23 cellular contexts compared by ENCODE assay signal in genomic region chr17:12659500-12659899, GRCh38. TPM values are rescaled to one million over a fixed set of nuclear protein-coding genes. Genes with fewer than 3 reads are reported as not detected.
DNase-seq lines count a peak whose midpoint lies in the region; ATAC-seq, FAIRE-seq and TF ChIP-seq lines count a peak whose summit lies in the region.
"Had no signal": no experiment of that assay in that cellular context is flagged by ENCODE, and none has a peak within 500 bp of the region (broad histone marks: within the 10 kb centered on the region; RNA-seq: fewer than 3 reads in every experiment).

No MANE protein-coding gene starts in this region.

- DNase-seq in AG09309 (ENCODE audit: low read depth) (peak; percentile 43), RWPE2 (ENCODE audit: low spot score) (no peak), fibroblast of peridontal ligament (ENCODE audit: extremely low read depth) (peak; percentile 8), mesenchymal stem cell (peak; percentile 54), HepG2 (ENCODE audit: low spot score) (no peak), DMS79 (lab: John Stamatoyannopoulos, UW) (no peak), NCI-H146 (lab: John Stamatoyannopoulos, UW) (no peak)
- DNase-seq: ACHN; activated naive CD4-positive, alpha-beta T cell; activated T-cell treated with anti-CD3 and anti-CD28 coated beads, Interleukin-2, amount 50 U/mL, for 1 hour; CD8-positive, alpha-beta T cell; DMS153; effector CD4-positive, alpha-beta T cell; head of caudate nucleus; NCI-H1105 treated with DMSO at 0.1 percent for 48 hours; right lobe of liver; SIG-M5; stimulated activated CD4-positive, alpha-beta T cell treated with anti-CD3 and anti-CD28 coated beads, Interleukin-15, amount 100 ng/mL, for 24 hours; stimulated activated CD8-positive, alpha-beta memory T cell treated with anti-CD3 and anti-CD28 coated beads, Interleukin-4, amount 100 ng/mL, for 48 hours; trophoblast cell had no signal

- no peak for TF ChIP-seq EP300 in HepG2 (IDR thresholded peaks at IDR 0.05; ENCODE audit: low read depth in 2 of 2, low read length in 2 of 2)
- no peak for TF ChIP-seq EP300 in HepG2 (CRISPR knock-in tag; IDR thresholded peaks at IDR 0.05; ENCODE audit: borderline replicate concordance)

- no peak overlapping the region for H2BK12ac ChIP-seq in mesenchymal stem cell (ENCODE audit: low read length in 2 of 2)

- H3K36me3 ChIP-seq in RWPE2 (ENCODE audit: low read depth): no peaks in the 10 kb centered on the region
- H3K36me3 ChIP-seq in mesenchymal stem cell (ENCODE audit: control insufficient read depth in 1 of 2, insufficient read depth in 2 of 2, low read depth in 1 of 2, low read length in 2 of 2): no peaks in the 10 kb centered on the region
- no peaks in the 10 kb centered on the region for H3K36me3 ChIP-seq in HepG2 (replicated peaks in 1 of 2; ENCODE audit: control insufficient read depth in 1 of 2, insufficient read depth in 2 of 2, low read length in 2 of 2)
- H3K36me3 ChIP-seq: esophagus muscularis mucosa, right lobe of liver had no signal

- no peak overlapping the region for H3K23ac ChIP-seq in mesenchymal stem cell (ENCODE audit: low read length in 2 of 2)

- H3K4me1 ChIP-seq in RWPE2 (ENCODE audit: insufficient read depth, poor library complexity, severe bottlenecking) (no peaks in the 10 kb centered on the region), mesenchymal stem cell (ENCODE audit: control insufficient read depth, insufficient read depth, low read depth, low read length) (peaks cover under 1% of the 10 kb centered on the region), HepG2 (ENCODE audit: insufficient read depth, low read length) (no peaks in the 10 kb centered on the region)
- H3K4me1 ChIP-seq: right lobe of liver had no signal

- no peak overlapping the region for H2BK15ac ChIP-seq in mesenchymal stem cell (ENCODE audit: low read depth, poor library complexity, severe bottlenecking)

- H3K79me1 ChIP-seq in mesenchymal stem cell (replicated peaks; ENCODE audit: low read length, poor library complexity, severe bottlenecking): no peaks in the 10 kb centered on the region

- ATAC-seq in RWPE2 (ENCODE audit: low read depth) (peak; percentile 64), GM18858 (IDR thresholded peaks at IDR 0.05; ENCODE audit: unreplicated experiment) (no peak), HepG2 (no peak)
- ATAC-seq: CD8-positive, alpha-beta T cell; right lobe of liver had no signal

- no CpG with 5 or more reads among the region's 1 CpG for WGBS in mesenchymal stem cell
- WGBS in HepG2 (ENCODE audit: low lambda C conversion rate): 0% methylated on average over 1 of the region's 1 CpG

- H3K79me2 ChIP-seq in HepG2 (ENCODE audit: insufficient read depth, low read length): no peaks in the 10 kb centered on the region

- peaks cover 4% of the 10 kb centered on the region for H3K27me3 ChIP-seq in RWPE2 (ENCODE audit: insufficient read depth, poor library complexity, severe bottlenecking)
- peaks cover 0 to 47% of the 10 kb centered on the region in 2 experiments for H3K27me3 ChIP-seq in mesenchymal stem cell (ENCODE audit: control insufficient read depth in 1 of 2, insufficient read depth in 1 of 2, low read length in 2 of 2)
- H3K27me3 ChIP-seq in HepG2 (ENCODE audit: control insufficient read depth in 1 of 2, insufficient read depth in 2 of 2, low read length in 2 of 2): peaks cover 0 to 12% of the 10 kb centered on the region in 2 experiments; a peak in 2 of 5 replicates
- H3K27me3 ChIP-seq: right lobe of liver had no signal

- H3K18ac ChIP-seq in mesenchymal stem cell (ENCODE audit: low read depth in 1 of 2, low read length in 2 of 2): no peak overlapping the region

- intact Hi-C loops in HepG2 (cut with micrococcal nuclease; ENCODE audit: unreplicated experiment): no loop called here

- no peak overlapping the region for H3K14ac ChIP-seq in mesenchymal stem cell (ENCODE audit: low read length in 2 of 2)

- BruUV-seq in HepG2 (replicated peaks; lab: Mats Ljungman, UMichigan): no TSS peak

- TF ChIP-seq RAD21 in HepG2 (CRISPR knock-in tag; IDR thresholded peaks at IDR 0.05): no peak

- H4K20me1 ChIP-seq in HepG2 (ENCODE audit: insufficient read depth, low read length): no peaks in the 10 kb centered on the region

- TF ChIP-seq CTCF in AG09309 (IDR thresholded peaks at IDR 0.05; ENCODE audit: control insufficient read depth, insufficient read depth, low read depth, low read length, missing control alignments) (no peak), RWPE2 (IDR thresholded peaks at IDR 0.05; ENCODE audit: poor library complexity, severe bottlenecking) (no peak), HepG2 (CRISPR knock-in tag; IDR thresholded peaks at IDR 0.05) (no peak)

- CTCF ChIA-PET in HepG2 (lab: Yijun Ruan, JAX; ENCODE audit: low intra/inter-chr PET ratio, low total read pairs): no interaction called here

- H2AFZ ChIP-seq in mesenchymal stem cell (ENCODE audit: low read depth, low read length) (no peak overlapping the region), HepG2 (ENCODE audit: low read length) (no peak overlapping the region)

- TF ChIP-seq POLR2A in HepG2 (IDR thresholded peaks at IDR 0.05; ENCODE audit: insufficient read depth in 1 of 2, low read depth in 2 of 2, low read length in 2 of 2): no peak

- H3K4me3 ChIP-seq in AG09309 (ENCODE audit: control insufficient read depth, low read depth, low read length): no peak overlapping the region
- no peak overlapping the region for H3K4me3 ChIP-seq in RWPE2 (ENCODE audit: severe bottlenecking)
- H3K4me3 ChIP-seq in mesenchymal stem cell (ENCODE audit: insufficient read depth in 1 of 2, low read depth in 1 of 2, low read length in 2 of 2): no peak overlapping the region
- no peak overlapping the region for H3K4me3 ChIP-seq in HepG2 (replicated peaks in 1 of 3; ENCODE audit: insufficient read depth in 1 of 3, low read depth in 2 of 3, low read length in 3 of 3)
- H3K4me3 ChIP-seq: esophagus muscularis mucosa, right lobe of liver had no signal

- H3K9me3 ChIP-seq in RWPE2 (ENCODE audit: severe bottlenecking) (no peaks in the 10 kb centered on the region), mesenchymal stem cell (ENCODE audit: control insufficient read depth, low read length) (no peaks in the 10 kb centered on the region), HepG2 (ENCODE audit: low read length) (no peaks in the 10 kb centered on the region)
- H3K9me3 ChIP-seq: esophagus muscularis mucosa, right lobe of liver had no signal

- in situ Hi-C loops in HepG2 (cut with HindIII; ENCODE audit: extremely low pct_ligation_motif_present, low pct_unique_long_range_greater_than_20kb): no loop called here

- H2AK5ac ChIP-seq in mesenchymal stem cell (ENCODE audit: low read length, severe bottlenecking): no peak overlapping the region

- no peak overlapping the region for H2BK5ac ChIP-seq in mesenchymal stem cell (ENCODE audit: low read depth, low read length, poor library complexity, severe bottlenecking)

- FAIRE-seq in HepG2 (lab: Jason Lieb, UNC): no peak
- FAIRE-seq: GM19239 had no signal

- no peak overlapping the region for H3K4ac ChIP-seq in mesenchymal stem cell (ENCODE audit: low read depth in 1 of 2, low read length in 2 of 2)

- POLR2A ChIA-PET in HepG2 (lab: Yijun Ruan, JAX): no interaction called here

- no peak overlapping the region for H4K8ac ChIP-seq in mesenchymal stem cell (ENCODE audit: low read length)

- H3K4me2 ChIP-seq in mesenchymal stem cell (ENCODE audit: low read length, poor library complexity, severe bottlenecking) (no peak overlapping the region), HepG2 (ENCODE audit: low read depth, low read length) (no peak overlapping the region)

- no peak overlapping the region for H2BK120ac ChIP-seq in mesenchymal stem cell (ENCODE audit: low read depth, low read length)

- H3K9ac ChIP-seq in mesenchymal stem cell (ENCODE audit: low read length) (no peak overlapping the region), HepG2 (ENCODE audit: insufficient read depth, low read depth, low read length) (no peak overlapping the region)

- H3K27ac ChIP-seq in RWPE2 (ENCODE audit: poor library complexity, severe bottlenecking): no peak overlapping the region
- no peak overlapping the region for H3K27ac ChIP-seq in mesenchymal stem cell (ENCODE audit: low read length, poor library complexity, severe bottlenecking)
- H3K27ac ChIP-seq in HepG2 (ENCODE audit: extremely low read length, insufficient read depth, low read length): no peak overlapping the region
- H3K27ac ChIP-seq: esophagus muscularis mucosa, right lobe of liver had no signal

- no peak overlapping the region for H4K91ac ChIP-seq in mesenchymal stem cell (ENCODE audit: low read length)

TF ChIP-seq in HepG2, 621 proteins besides CTCF, POLR2A, EP300 and RAD21:
- no peak for TF ChIP-seq KLF12 (CRISPR knock-in tag; IDR thresholded peaks at IDR 0.05; ENCODE audit: borderline replicate concordance)

RNA-seq across cellular contexts. Expression of gene MYOCD, which starts 6.2 kb away (rescaled TPM):
- polyA plus RNA-seq in mesenchymal stem cell (2013, experiment 1 of 2): 0.30 TPM
- 0.26 TPM for polyA plus RNA-seq in mesenchymal stem cell (2013, experiment 2 of 2)
- total RNA-seq in HepG2 (2016; rRNA removed; fragmentation: Illumina TruSeq; extraction: Trizol): not detected in 2 replicates
- total RNA-seq in HepG2 (2016; cell fraction: cytosol; rRNA removed; fragmentation: Illumina TruSeq; extraction: Trizol; ENCODE audit: low read depth): not detected in 2 replicates
- total RNA-seq in HepG2 (2016; cell fraction: insoluble cytoplasmic fraction; rRNA removed; fragmentation: Illumina TruSeq; extraction: Trizol): not detected in 2 replicates
- not detected in 2 replicates for total RNA-seq in HepG2 (2016; cell fraction: membrane; rRNA removed; fragmentation: Illumina TruSeq; extraction: Trizol)
- not detected in 2 replicates for total RNA-seq in HepG2 (2016; cell fraction: nucleus; rRNA removed; fragmentation: Illumina TruSeq; extraction: Trizol)
- polyA plus RNA-seq in HepG2 (2011; rRNA removed): not detected in 2 replicates
- polyA plus RNA-seq in HepG2 (2011; cell fraction: cytosol; rRNA removed): not detected in 2 replicates
- polyA plus RNA-seq in HepG2 (2011; cell fraction: nucleus; rRNA removed): not detected in 2 replicates
- polyA plus RNA-seq in HepG2 (2012): not detected in 2 replicates
- not detected in 2 replicates for polyA plus RNA-seq in HepG2 (2016; cell fraction: cytosol; fragmentation: Illumina TruSeq; extraction: Trizol; ENCODE audit: low read depth)
- polyA plus RNA-seq in HepG2 (2016; cell fraction: insoluble cytoplasmic fraction; fragmentation: Illumina TruSeq; extraction: Trizol; ENCODE audit: low read depth): not detected in 2 replicates
- not detected in 2 replicates for polyA plus RNA-seq in HepG2 (2016; cell fraction: membrane; fragmentation: Illumina TruSeq; extraction: Trizol; ENCODE audit: low read depth)
- not detected in 2 replicates for polyA plus RNA-seq in HepG2 (2016; cell fraction: nucleus; fragmentation: Illumina TruSeq; extraction: Trizol; ENCODE audit: insufficient read depth, low read depth)
- polyA minus RNA-seq in HepG2 (2011; rRNA and poly(A)+ RNA removed; ENCODE audit: low replicate concordance): not detected in 2 replicates
- polyA minus RNA-seq in HepG2 (2011; cell fraction: cytosol; rRNA and poly(A)+ RNA removed): not detected in 2 replicates
- not detected in 2 replicates for polyA minus RNA-seq in HepG2 (2011; cell fraction: nucleus; rRNA and poly(A)+ RNA removed)
- total RNA-seq: CD8-positive, alpha-beta T cell had no signal

Comparison
In these comparisons a context has a peak if more than half of its experiments do, and no peak if none do; other contexts are left out.
1. DNase-seq: peak in AG09309 (single experiment), fibroblast of peridontal ligament (single experiment) and mesenchymal stem cell (single experiment); none in RWPE2 (single experiment), HepG2 (single experiment), DMS79 (single experiment) and NCI-H146 (single experiment).